In genomic region chr6:123546537-123546936, GRCh38 we compare ENCODE assay signal across 21 cellular contexts.
A peak's percentile ranks its signal among the peaks of the same experiment; 100 is the strongest.
DNase-seq lines count a peak whose midpoint lies in the region; ATAC-seq, FAIRE-seq and TF ChIP-seq lines count a peak whose summit lies in the region.
"Had no signal": no experiment of that assay in that cellular context is flagged by ENCODE, and none has a peak within 500 bp of the region (broad histone marks: within the 10 kb centered on the region; RNA-seq: fewer than 3 reads in every experiment).

No MANE protein-coding gene starts in this region.

- H3K27me3 ChIP-seq in cardiac muscle cell (no peaks in the 10 kb centered on the region), bronchial epithelial cell (ENCODE audit: control insufficient read depth, insufficient read depth, low read length) (no peaks in the 10 kb centered on the region), mesendoderm (ENCODE audit: insufficient read depth, low read length, poor library complexity) (no peaks in the 10 kb centered on the region), psoas muscle (ENCODE audit: insufficient read depth in 3 of 3, low read length in 2 of 3) (no peaks in the 10 kb centered on the region)
- H3K27me3 ChIP-seq: BLaER1 had no signal

- H3K36me3 ChIP-seq in cardiac muscle cell (peaks cover 3% of the 10 kb centered on the region), bronchial epithelial cell (ENCODE audit: control insufficient read depth, insufficient read depth, low read length) (no peaks in the 10 kb centered on the region), mesendoderm (ENCODE audit: control insufficient read depth, insufficient read depth, low read length) (no peaks in the 10 kb centered on the region), psoas muscle (ENCODE audit: insufficient read depth in 1 of 2, low read depth in 1 of 2) (peaks cover 0 to 52% of the 10 kb centered on the region in 2 donors)
- H3K36me3 ChIP-seq: BLaER1, HAP-1 had no signal

- no peak overlapping the region for H3K4ac ChIP-seq in mesendoderm (ENCODE audit: low read depth, low read length)

- H3K9ac ChIP-seq in mesendoderm (ENCODE audit: low read length), result no peak overlapping the region
- H3K9ac ChIP-seq: BLaER1 had no signal

- WGBS in mesendoderm (ENCODE audit: extremely low coverage, insufficient coverage, low lambda C conversion rate), result no CpG with 5 or more reads among the region's 2 CpGs
- 66 to 87% (median 80%) methylated on average over 2 of the region's 2 CpGs for WGBS in psoas muscle, 3 donors

- H4K5ac ChIP-seq in mesendoderm (ENCODE audit: low read length), result no peak overlapping the region

- no peaks in the 10 kb centered on the region for H3K79me1 ChIP-seq in mesendoderm (ENCODE audit: low read length)

- peaks cover 11% of the 10 kb centered on the region for H3K4me1 ChIP-seq in cardiac muscle cell (ENCODE audit: low read depth)
- peaks cover 4% of the 10 kb centered on the region for H3K4me1 ChIP-seq in mesendoderm (ENCODE audit: control insufficient read depth, low read depth, low read length)
- peaks cover 49% of the 10 kb centered on the region for H3K4me1 ChIP-seq in psoas muscle
- H3K4me1 ChIP-seq: A549, BLaER1, HAP-1 had no signal

- H3K27me3 Mint-ChIP-seq in stimulated activated memory B cell treated with anti-CD40 and anti-IgM and Interleukin-4, amounts not matched to agents 10 μg/mL and 1 μg/mL and 100 μg/mL, for 72 hours, result no peaks in the 10 kb centered on the region
- H3K27me3 Mint-ChIP-seq: CD4-positive, alpha-beta memory T cell had no signal

- H3K56ac ChIP-seq in mesendoderm (ENCODE audit: low read length), result no peak overlapping the region

- H3K9me3 ChIP-seq in cardiac muscle cell (ENCODE audit: low read depth) (no peaks in the 10 kb centered on the region), psoas muscle (no peaks in the 10 kb centered on the region)
- H3K9me3 ChIP-seq: A549, BLaER1, HAP-1 had no signal

- H3K27ac ChIP-seq in cardiac muscle cell (peak overlapping the region; percentile 12), mesendoderm (ENCODE audit: low read depth, low read length) (no peak overlapping the region), psoas muscle (peak overlapping the region; percentile 64)
- H3K27ac ChIP-seq: 22Rv1, A549, BLaER1, HL-60 had no signal

- no peaks in the 10 kb centered on the region for H3K36me3 Mint-ChIP-seq in stimulated activated memory B cell treated with anti-CD40 and anti-IgM and Interleukin-4, amounts not matched to agents 10 μg/mL and 1 μg/mL and 100 μg/mL, for 72 hours
- H3K36me3 Mint-ChIP-seq: CD14-positive monocyte; CD4-positive, alpha-beta memory T cell had no signal

- H3K23ac ChIP-seq in mesendoderm (ENCODE audit: low read length), result no peak overlapping the region

- no peak for ATAC-seq in Right ventricle myocardium superior (ENCODE audit: poor library complexity)
- peak in 3 of 4 donors; percentile 24 to 50 (median 30) for ATAC-seq in psoas muscle
- ATAC-seq in stimulated activated memory B cell treated with anti-CD40 and anti-IgM and Interleukin-4, amounts not matched to agents 10 μg/mL and 1 μg/mL and 100 μg/mL, for 72 hours, result no peak
- ATAC-seq in HG03159 (IDR thresholded peaks at IDR 0.05; ENCODE audit: unreplicated experiment), result no peak
- ATAC-seq: A549 had no signal

- DNase-seq in cardiac muscle cell (ENCODE audit: low read depth in 1 of 2, low spot score in 1 of 2), result no peak
- no peak for DNase-seq in Right ventricle myocardium superior
- DNase-seq in bronchial epithelial cell (ENCODE audit: low read depth), result no peak
- DNase-seq in mesendoderm, result peak; percentile 70
- DNase-seq in psoas muscle, result no peak
- no peak for DNase-seq in AG20443 (ENCODE audit: low spot score)
- DNase-seq: CD4-positive, alpha-beta memory T cell; DMS153; DMS79; GDM1; IMR-90 had no signal

- no peak overlapping the region for H3K4me3 Mint-ChIP-seq in stimulated activated memory B cell treated with anti-CD40 and anti-IgM and Interleukin-4, amounts not matched to agents 10 μg/mL and 1 μg/mL and 100 μg/mL, for 72 hours
- H3K4me3 Mint-ChIP-seq: CD14-positive monocyte; CD4-positive, alpha-beta memory T cell had no signal

- no peaks in the 10 kb centered on the region for H3K79me2 ChIP-seq in mesendoderm (ENCODE audit: control insufficient read depth, insufficient read depth, low read length)

- H3K9me3 Mint-ChIP-seq in stimulated activated memory B cell treated with anti-CD40 and anti-IgM and Interleukin-4, amounts not matched to agents 10 μg/mL and 1 μg/mL and 100 μg/mL, for 72 hours, result peaks cover 4% of the 10 kb centered on the region

- H2BK15ac ChIP-seq in mesendoderm (replicated peaks; ENCODE audit: low read depth), result no peak overlapping the region

- no peak overlapping the region for H2BK5ac ChIP-seq in mesendoderm (ENCODE audit: low read length)

- no peak overlapping the region for H3K18ac ChIP-seq in mesendoderm (ENCODE audit: low read length)

- no peak overlapping the region for H4K8ac ChIP-seq in mesendoderm (ENCODE audit: low read depth, low read length)

- intact Hi-C loops in Right ventricle myocardium superior (cut with DNase I), result no loop called here
- intact Hi-C loops in psoas muscle (cut with DNase I), result no loop called here

- no peak overlapping the region for H3K27ac Mint-ChIP-seq in stimulated activated memory B cell treated with anti-CD40 and anti-IgM and Interleukin-4, amounts not matched to agents 10 μg/mL and 1 μg/mL and 100 μg/mL, for 72 hours
- H3K27ac Mint-ChIP-seq: CD14-positive monocyte; CD4-positive, alpha-beta memory T cell had no signal

- no peak for TF ChIP-seq CTCF in cardiac muscle cell (IDR thresholded peaks at IDR 0.05; ENCODE audit: low read depth, low read length)
- no peak for TF ChIP-seq CTCF in bronchial epithelial cell (IDR thresholded peaks at IDR 0.05; ENCODE audit: insufficient read depth, low read length, severe bottlenecking)
- no peak for TF ChIP-seq CTCF in psoas muscle (IDR thresholded peaks at IDR 0.05)

- FAIRE-seq in bronchial epithelial cell (lab: Jason Lieb, UNC), result peak; percentile 18
- FAIRE-seq: A549, GM12892, GM19239 had no signal

- no peak overlapping the region for H2AK5ac ChIP-seq in mesendoderm (ENCODE audit: low read length)

- H3K4me2 ChIP-seq in mesendoderm (ENCODE audit: low read length), result no peak overlapping the region
- H3K4me2 ChIP-seq: A549, BLaER1 had no signal

- no peaks in the 10 kb centered on the region for H3K4me1 Mint-ChIP-seq in stimulated activated memory B cell treated with anti-CD40 and anti-IgM and Interleukin-4, amounts not matched to agents 10 μg/mL and 1 μg/mL and 100 μg/mL, for 72 hours
- H3K4me1 Mint-ChIP-seq: CD14-positive monocyte; CD4-positive, alpha-beta memory T cell had no signal

- H2BK120ac ChIP-seq in mesendoderm (ENCODE audit: low read depth, low read length), result no peak overlapping the region

- H3K4me3 ChIP-seq in cardiac muscle cell (no peak overlapping the region), bronchial epithelial cell (ENCODE audit: low read depth, low read length) (no peak overlapping the region), mesendoderm (ENCODE audit: low read length) (no peak overlapping the region), psoas muscle (no peak overlapping the region)
- H3K4me3 ChIP-seq: A549, BLaER1, HAP-1 had no signal

Comparison
In these comparisons a context has a peak if more than half of its experiments do, and no peak if none do; other contexts are left out.
1. ATAC-seq: peak in psoas muscle (3 of 4); none in Right ventricle myocardium superior (single experiment), stimulated activated memory B cell treated with anti-CD40 and anti-IgM and Interleukin-4, amounts not matched to agents 10 μg/mL and 1 μg/mL and 100 μg/mL, for 72 hours (single experiment) and HG03159 (single experiment).